ENCODE assay signal across 12 cellular contexts in the genomic region with DNA sequence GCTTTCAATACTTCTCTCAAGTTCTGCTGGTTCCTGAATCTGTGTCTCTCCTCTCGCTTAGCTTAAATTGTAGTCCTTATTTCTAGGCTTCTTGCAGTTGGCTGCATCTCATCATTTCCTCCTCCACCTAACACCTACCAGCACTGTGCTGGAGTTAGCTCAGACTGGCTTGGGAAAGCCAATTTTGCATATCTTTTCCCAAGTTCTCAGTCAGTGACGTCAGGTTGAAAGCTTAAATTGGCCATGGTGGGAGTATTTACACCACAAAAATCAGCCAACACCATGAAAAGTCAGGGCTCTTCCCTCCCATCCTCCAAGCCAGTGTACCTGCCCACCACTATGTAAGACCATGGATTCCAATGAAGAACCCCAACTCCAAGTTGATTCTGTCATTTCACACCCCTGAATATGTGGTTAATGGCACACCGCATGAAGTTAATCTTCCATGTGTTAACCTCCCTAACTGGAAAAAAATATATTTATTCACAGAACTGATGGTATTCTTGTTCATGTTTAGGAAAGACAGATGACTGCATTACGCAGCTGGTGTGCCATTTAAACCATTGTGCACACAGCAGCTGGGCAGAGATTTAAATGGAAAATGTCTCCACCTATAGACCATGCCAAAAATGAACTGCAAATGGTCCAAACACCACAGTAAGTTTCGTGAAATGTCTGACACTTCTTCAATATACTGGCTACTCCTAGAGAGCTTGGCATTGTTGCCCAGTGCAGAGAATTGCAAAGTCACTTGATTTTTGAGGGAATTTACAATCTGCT.
DNase-seq lines count a peak whose midpoint lies in the region; ATAC-seq, FAIRE-seq and TF ChIP-seq lines count a peak whose summit lies in the region.
"Had no signal": no experiment of that assay in that cellular context is flagged by ENCODE, and none has a peak within 500 bp of the region (broad histone marks: within the 10 kb centered on the region; RNA-seq: fewer than 3 reads in every experiment).

No MANE protein-coding gene starts in this region.

- H3K9me3 ChIP-seq in HepG2 (ENCODE audit: low read length) (no peaks in the 10 kb centered on the region), right lobe of liver (no peaks in the 10 kb centered on the region), K562 (replicated peaks; ENCODE audit: control insufficient read depth, insufficient read depth, low read depth, low read length) (no peaks in the 10 kb centered on the region)

- DNase-seq in HepG2 (ENCODE audit: low spot score) (peak; percentile 1), right lobe of liver (no peak), K562 (ENCODE audit: extremely low read depth in 1 of 4, low spot score in 3 of 4) (peak in 2 of 4 experiments; percentile 8 to 11), type B pancreatic cell (ENCODE audit: extremely low spot score, unreplicated experiment) (no peak), T-helper 1 cell (no peak)
- DNase-seq: activated CD8-positive, alpha-beta T cell treated with anti-CD3 and anti-CD28 coated beads for 36 hours; amygdala; SIG-M5; stimulated activated CD8-positive, alpha-beta memory T cell treated with anti-CD3 and anti-CD28 coated beads, Interleukin-4, amount 100 ng/mL, for 48 hours had no signal

- H3K27me3 Mint-ChIP-seq in type B pancreatic cell, result peaks cover 19% of the 10 kb centered on the region
- H3K27me3 Mint-ChIP-seq: activated CD8-positive, alpha-beta T cell treated with anti-CD3 and anti-CD28 coated beads for 36 hours had no signal

- no peak overlapping the region for H2AFZ ChIP-seq in HepG2 (ENCODE audit: low read length)
- H2AFZ ChIP-seq in KMS-11 (ENCODE audit: low read depth), result no peak overlapping the region
- no peak overlapping the region for H2AFZ ChIP-seq in K562 (ENCODE audit: low read depth, low read length)

- no peak for FAIRE-seq in HepG2 (lab: Jason Lieb, UNC)
- FAIRE-seq in K562 (lab: Jason Lieb, UNC), result peak; percentile 15

- no peaks in the 10 kb centered on the region for H3K9me1 ChIP-seq in K562 (ENCODE audit: control insufficient read depth, insufficient read depth, low read length)

- no peak overlapping the region for H3K27ac ChIP-seq in HepG2 (ENCODE audit: extremely low read length, insufficient read depth, low read length)
- no peak overlapping the region for H3K27ac ChIP-seq in right lobe of liver
- H3K27ac ChIP-seq in KMS-11, result no peak overlapping the region
- no peak overlapping the region for H3K27ac ChIP-seq in K562 (ENCODE audit: extremely low read depth, low read depth, low read length)

- in situ Hi-C loops in HepG2 (cut with HindIII; ENCODE audit: extremely low pct_ligation_motif_present, low pct_unique_long_range_greater_than_20kb) (no loop called here), K562 (cut with MboI) (no loop called here)

- TF ChIP-seq POLR2A in HepG2 (IDR thresholded peaks at IDR 0.05; ENCODE audit: insufficient read depth in 1 of 2, low read depth in 2 of 2, low read length in 2 of 2) (no peak), right lobe of liver (IDR thresholded peaks at IDR 0.05) (no peak), K562 (conservative IDR thresholded peaks at IDR 0.05) (no peak)

- BruUV-seq in HepG2 (replicated peaks; lab: Mats Ljungman, UMichigan) (no TSS peak), K562 (replicated peaks; lab: Mats Ljungman, UMichigan) (no TSS peak)

- 21% methylated on average over 5 of the region's 5 CpGs for WGBS in HepG2 (ENCODE audit: low lambda C conversion rate)
- 57% methylated on average over 5 of the region's 5 CpGs for whole genome bisulfite sequencing in right lobe of liver (ENCODE audit: insufficient coverage, low coverage, low lambda C conversion rate, missing lambda C conversion rate)
- WGBS in K562 (ENCODE audit: insufficient coverage, low coverage, missing lambda C conversion rate), result 4% methylated on average over 5 of the region's 5 CpGs

- H3K79me2 ChIP-seq in HepG2 (ENCODE audit: insufficient read depth, low read length) (no peaks in the 10 kb centered on the region), KMS-11 (ENCODE audit: insufficient read depth, low read depth) (no peaks in the 10 kb centered on the region), K562 (ENCODE audit: control insufficient read depth, insufficient read depth, low read length) (no peaks in the 10 kb centered on the region)

- CTCF ChIA-PET in HepG2 (lab: Yijun Ruan, JAX; ENCODE audit: low intra/inter-chr PET ratio, low total read pairs), result no interaction called here
- CTCF ChIA-PET in K562 (lab: Yijun Ruan, JAX; ENCODE audit: low intra/inter-chr PET ratio), result no interaction called here

- no peaks in the 10 kb centered on the region for H3K9me3 Mint-ChIP-seq in type B pancreatic cell
- H3K9me3 Mint-ChIP-seq: activated CD8-positive, alpha-beta T cell treated with anti-CD3 and anti-CD28 coated beads for 36 hours had no signal

- H3K4me3 ChIP-seq in HepG2 (replicated peaks in 1 of 3; ENCODE audit: insufficient read depth in 1 of 3, low read depth in 2 of 3, low read length in 3 of 3), result no peak overlapping the region
- no peak overlapping the region for H3K4me3 ChIP-seq in right lobe of liver
- no peak overlapping the region for H3K4me3 ChIP-seq in KMS-11 (IDR thresholded peaks at IDR 0.05; ENCODE audit: insufficient read depth, low read depth, low read length)
- H3K4me3 ChIP-seq in K562, result no peak overlapping the region

- TF ChIP-seq RAD21 in HepG2 (CRISPR knock-in tag; IDR thresholded peaks at IDR 0.05) (no peak), K562 (CRISPR knock-in tag; conservative IDR thresholded peaks at IDR 0.05 in 1 of 2, IDR thresholded peaks at IDR 0.05 in 1 of 2) (peak; percentile 17 to 45; a peak in 3 of 4 replicates)

- H3K27me3 ChIP-seq in HepG2 (ENCODE audit: control insufficient read depth in 1 of 2, insufficient read depth in 2 of 2, low read length in 2 of 2) (no peaks in the 10 kb centered on the region), right lobe of liver (no peaks in the 10 kb centered on the region), KMS-11 (ENCODE audit: insufficient read depth, low read depth) (no peaks in the 10 kb centered on the region), K562 (ENCODE audit: control insufficient read depth in 2 of 2, insufficient read depth in 2 of 2, low read length in 2 of 2) (0 out of 5 replicates have a peak, but pooled peaks cover 0 to 4% of the 10 kb centered on the region in 2 experiments)

- intact Hi-C loops in HepG2 (cut with micrococcal nuclease; ENCODE audit: unreplicated experiment) (no loop called here), right lobe of liver (cut with DNase I) (no loop called here), K562 (cut with micrococcal nuclease) (loop anchor here (5.0 to 10.0 kb wide), 2 partner anchors 256 to 364 kb away; no protein-coding TSS in a partner anchor)

- H4K20me1 ChIP-seq in HepG2 (ENCODE audit: insufficient read depth, low read length) (no peaks in the 10 kb centered on the region), KMS-11 (ENCODE audit: insufficient read depth) (no peaks in the 10 kb centered on the region), K562 (replicated peaks; ENCODE audit: control insufficient read depth, insufficient read depth, low read length) (no peaks in the 10 kb centered on the region)

- H3K4me1 ChIP-seq in HepG2 (ENCODE audit: insufficient read depth, low read length) (no peaks in the 10 kb centered on the region), right lobe of liver (no peaks in the 10 kb centered on the region), KMS-11 (ENCODE audit: low read depth, poor library complexity, severe bottlenecking) (no peaks in the 10 kb centered on the region), K562 (replicated peaks in 1 of 2; ENCODE audit: control insufficient read depth in 2 of 2, insufficient read depth in 2 of 2, low read length in 2 of 2) (no peaks in the 10 kb centered on the region)

- peak; percentile 32 for TF ChIP-seq CTCF in HepG2 (CRISPR knock-in tag; IDR thresholded peaks at IDR 0.05)
- no peak for TF ChIP-seq CTCF in right lobe of liver (IDR thresholded peaks at IDR 0.05)
- 0 out of 2 replicates have a peak, but pooled peaks have one; percentile 17 for TF ChIP-seq CTCF in KMS-11 (conservative IDR thresholded peaks at IDR 0.05; ENCODE audit: low read depth, low read length)
- TF ChIP-seq CTCF in K562 (IDR thresholded peaks at IDR 0.05 in 2 of 3, conservative IDR thresholded peaks at IDR 0.05 in 1 of 3; ENCODE audit: insufficient read depth in 2 of 3, low read depth in 1 of 3, low read length in 3 of 3), result peak in 2 of 3 experiments; percentile 27 to 42; a peak in 1 of 6 replicates
- peak; percentile 28 for TF ChIP-seq CTCF in type B pancreatic cell (conservative IDR thresholded peaks at IDR 0.05)

- no peaks in the 10 kb centered on the region for H3K4me1 Mint-ChIP-seq in type B pancreatic cell (ENCODE audit: unreplicated experiment)

- POLR2A ChIA-PET in HepG2 (lab: Yijun Ruan, JAX) (no interaction called here), K562 (lab: Yijun Ruan, JAX) (no interaction called here)

- TF ChIP-seq EP300 in HepG2 (IDR thresholded peaks at IDR 0.05; ENCODE audit: low read depth in 2 of 2, low read length in 2 of 2), result no peak
- TF ChIP-seq EP300 in HepG2 (CRISPR knock-in tag; IDR thresholded peaks at IDR 0.05; ENCODE audit: borderline replicate concordance), result no peak
- no peak for TF ChIP-seq EP300 in K562 (IDR thresholded peaks at IDR 0.05; ENCODE audit: low read length)

- H3K36me3 ChIP-seq in HepG2 (replicated peaks in 1 of 2; ENCODE audit: control insufficient read depth in 1 of 2, insufficient read depth in 2 of 2, low read length in 2 of 2), result no peaks in the 10 kb centered on the region
- no peaks in the 10 kb centered on the region for H3K36me3 ChIP-seq in right lobe of liver
- H3K36me3 ChIP-seq in KMS-11 (ENCODE audit: insufficient read depth), result no peaks in the 10 kb centered on the region
- no peaks in the 10 kb centered on the region for H3K36me3 ChIP-seq in K562 (ENCODE audit: control insufficient read depth, insufficient read depth, low read length)

- H3K27ac Mint-ChIP-seq in type B pancreatic cell, result no peak overlapping the region
- H3K27ac Mint-ChIP-seq: activated CD8-positive, alpha-beta T cell treated with anti-CD3 and anti-CD28 coated beads for 36 hours had no signal

- H3K9ac ChIP-seq in HepG2 (ENCODE audit: insufficient read depth, low read depth, low read length), result no peak overlapping the region
- no peak overlapping the region for H3K9ac ChIP-seq in KMS-11
- H3K9ac ChIP-seq in K562 (ENCODE audit: insufficient read depth in 1 of 2, low read depth in 2 of 2, low read length in 2 of 2), result no peak overlapping the region

- H3K4me3 Mint-ChIP-seq in type B pancreatic cell, result no peak overlapping the region
- H3K4me3 Mint-ChIP-seq: activated CD8-positive, alpha-beta T cell treated with anti-CD3 and anti-CD28 coated beads for 36 hours had no signal

- H3K4me2 ChIP-seq in HepG2 (ENCODE audit: low read depth, low read length) (no peak overlapping the region), KMS-11 (no peak overlapping the region), K562 (ENCODE audit: insufficient read depth, low read length) (no peak overlapping the region)

- no peaks in the 10 kb centered on the region for H3K36me3 Mint-ChIP-seq in type B pancreatic cell

- ATAC-seq in HepG2, result peak; percentile 54; the same call in 2 of the 3 replicates
- no peak for ATAC-seq in right lobe of liver
- peak; percentile 67 for ATAC-seq in K562
- no peak for ATAC-seq in GM18909 (IDR thresholded peaks at IDR 0.05; ENCODE audit: poor library complexity, unreplicated experiment)
- no peak for ATAC-seq in HG02970 (IDR thresholded peaks at IDR 0.05; ENCODE audit: low FRiP score, unreplicated experiment)
- ATAC-seq: activated CD8-positive, alpha-beta T cell treated with anti-CD3 and anti-CD28 coated beads for 36 hours had no signal

Comparison
In these comparisons a context has a peak if more than half of its experiments do, and no peak if none do; other contexts are left out.
1. ATAC-seq: peak in HepG2 (single experiment) and K562 (single experiment); none in right lobe of liver (0 of 4), GM18909 (single experiment) and HG02970 (single experiment).
2. CTCF ChIP-seq: peak in HepG2 (single experiment), KMS-11 (single experiment), K562 (2 of 3) and type B pancreatic cell (single experiment); none in right lobe of liver (0 of 4).